In the genomic region with DNA sequence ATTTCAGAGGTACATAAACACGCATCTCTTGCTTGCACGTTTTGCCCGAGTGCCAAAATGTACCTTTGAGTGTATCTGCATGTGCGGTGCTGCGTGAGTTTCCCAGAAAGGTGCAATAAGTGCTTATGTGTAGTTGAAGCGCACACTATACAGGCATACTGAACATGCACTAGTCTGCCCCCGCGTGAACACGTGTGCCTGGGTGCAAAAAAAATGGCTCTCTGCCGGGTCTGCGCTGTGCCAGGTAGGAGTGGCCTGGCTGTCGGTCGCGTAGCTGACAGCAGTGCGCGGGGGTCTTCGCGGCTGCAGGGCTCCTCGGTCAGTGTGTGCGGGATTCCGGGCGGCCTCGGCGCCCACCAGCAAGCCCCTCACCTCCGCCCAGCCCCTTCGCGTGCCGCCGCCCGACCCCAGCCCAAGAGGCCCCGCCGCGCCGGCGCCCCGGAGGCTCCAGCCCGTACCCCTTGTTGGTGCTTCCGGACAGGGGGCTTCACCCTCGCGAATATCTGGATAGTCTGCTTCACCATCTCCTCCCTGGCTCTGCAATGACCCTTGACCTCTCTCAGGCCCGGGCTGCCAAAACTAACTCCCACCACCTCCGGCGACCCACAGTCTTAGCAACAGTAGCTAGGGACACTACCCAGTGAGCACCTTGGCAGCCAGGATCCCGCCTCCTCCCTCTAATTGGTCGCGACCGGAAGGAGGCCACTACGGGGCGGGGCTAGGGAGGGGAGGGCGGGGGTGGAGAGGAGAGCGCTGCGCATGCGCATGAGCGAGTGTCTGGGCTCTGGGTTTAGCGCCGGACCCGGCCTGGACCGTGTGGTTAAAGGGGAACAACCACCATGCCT, we compare ENCODE assay signal across 8 cellular contexts. TPM values are rescaled to one million over a fixed set of nuclear protein-coding genes. Genes with fewer than 3 reads are reported as not detected.
DNase-seq lines count a peak whose midpoint lies in the region; ATAC-seq and TF ChIP-seq lines count a peak whose summit lies in the region.

A gene with protein sequence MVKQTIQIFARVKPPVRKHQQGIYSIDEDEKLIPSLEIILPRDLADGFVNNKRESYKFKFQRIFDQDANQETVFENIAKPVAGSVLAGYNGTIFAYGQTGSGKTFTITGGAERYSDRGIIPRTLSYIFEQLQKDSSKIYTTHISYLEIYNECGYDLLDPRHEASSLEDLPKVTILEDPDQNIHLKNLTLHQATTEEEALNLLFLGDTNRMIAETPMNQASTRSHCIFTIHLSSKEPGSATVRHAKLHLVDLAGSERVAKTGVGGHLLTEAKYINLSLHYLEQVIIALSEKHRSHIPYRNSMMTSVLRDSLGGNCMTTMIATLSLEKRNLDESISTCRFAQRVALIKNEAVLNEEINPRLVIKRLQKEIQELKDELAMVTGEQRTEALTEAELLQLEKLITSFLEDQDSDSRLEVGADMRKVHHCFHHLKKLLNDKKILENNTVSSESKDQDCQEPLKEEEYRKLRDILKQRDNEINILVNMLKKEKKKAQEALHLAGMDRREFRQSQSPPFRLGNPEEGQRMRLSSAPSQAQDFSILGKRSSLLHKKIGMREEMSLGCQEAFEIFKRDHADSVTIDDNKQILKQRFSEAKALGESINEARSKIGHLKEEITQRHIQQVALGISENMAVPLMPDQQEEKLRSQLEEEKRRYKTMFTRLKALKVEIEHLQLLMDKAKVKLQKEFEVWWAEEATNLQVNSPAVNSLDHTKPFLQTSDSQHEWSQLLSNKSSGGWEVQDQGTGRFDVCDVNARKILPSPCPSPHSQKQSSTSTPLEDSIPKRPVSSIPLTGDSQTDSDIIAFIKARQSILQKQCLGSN (minus strand): TSS at position 622 of the 845 bp plus-strand sequence. CDS start 98 bp downstream, at position 524.

- no peaks in the 10 kb centered on the region for H3K9me3 Mint-ChIP-seq in T-cell

- POLR2A ChIA-PET in HEK293 (lab: Yijun Ruan, JAX), result interaction anchor here (0.6 kb wide), 2 partner anchors 73 to 216 kb away, joined by 3 read pairs; no protein-coding TSS in a partner anchor
- POLR2A ChIA-PET in T-cell (lab: Charles Lee), result no interaction called here

- CTCF ChIA-PET in HEK293 (lab: Yijun Ruan, JAX) (interaction anchor here (0.7 to 1.2 kb wide), 2 partner anchors 363 to 1318 kb away, joined by 3 to 4 read pairs; no protein-coding TSS in a partner anchor), T-cell (lab: Charles Lee) (no interaction called here)

- H3K27me3 Mint-ChIP-seq in T-cell, result peaks cover 0 to 5% of the 10 kb centered on the region in 2 donors

- peak within 1 kb of the TSS; percentile 37 to 75 for H3K27ac Mint-ChIP-seq in T-cell

- intact Hi-C loops in ascending aorta (cut with DNase I) (loop anchor here (2.0 to 10.0 kb wide), 3 partner anchors 68 to 162 kb away; a partner anchor contains a TSS), right cardiac atrium (cut with DNase I) (no loop called here), prostate gland (cut with DNase I) (loop anchor here (10.0 kb wide), 1 partner anchor 70 kb away; a partner anchor contains a TSS), upper lobe of right lung (cut with DNase I) (no loop called here)

- H3K27me3 ChIP-seq in ascending aorta (no peaks in the 10 kb centered on the region), right cardiac atrium (ENCODE audit: control insufficient read depth, insufficient read depth) (no peaks in the 10 kb centered on the region), prostate gland (replicated peaks; ENCODE audit: insufficient read depth) (no peaks in the 10 kb centered on the region), upper lobe of right lung (no peaks in the 10 kb centered on the region)

- WGBS in right cardiac atrium, result 5% methylated on average over 58 of the region's 58 CpGs
- WGBS in prostate gland, result 3% methylated on average over 35 of the region's 58 CpGs

- H3K4me1 Mint-ChIP-seq in T-cell, result peaks cover 0 to 8% (median 2%) of the 10 kb centered on the region in 3 donors

- H3K9me3 ChIP-seq in HEK293 (ENCODE audit: control insufficient read depth, insufficient read depth, low read depth, low read length) (no peaks in the 10 kb centered on the region), ascending aorta (no peaks in the 10 kb centered on the region), right cardiac atrium (ENCODE audit: control insufficient read depth, low read length) (no peaks in the 10 kb centered on the region), prostate gland (no peaks in the 10 kb centered on the region), upper lobe of right lung (no peaks in the 10 kb centered on the region)

- H3K4me3 ChIP-seq in HEK293 (ENCODE audit: low read depth, low read length) (peak within 1 kb of the TSS; percentile 85), ascending aorta (peak within 1 kb of the TSS; percentile 56 to 95), right cardiac atrium (ENCODE audit: low read length) (peak within 1 kb of the TSS; percentile 72), prostate gland (peak within 1 kb of the TSS; percentile 51 to 70), upper lobe of right lung (peak within 1 kb of the TSS; percentile 65)

- peak within 1 kb of the TSS; percentile 90 to 93 (median 92) for H3K4me3 Mint-ChIP-seq in T-cell

- TF ChIP-seq POLR2A in prostate gland (IDR thresholded peaks at IDR 0.05), result no peak

- H3K36me3 Mint-ChIP-seq in T-cell, result no peaks in the 10 kb centered on the region

- ATAC-seq in T-cell (replicated peaks in 1 of 4) (peak; percentile 94 to 97 (median 96)), right cardiac atrium (peak; percentile 100), upper lobe of right lung (peak; percentile 100)

- peak; percentile 73 for DNase-seq in ELR (ENCODE audit: low read depth)
- peak; percentile 87 for DNase-seq in NAMALWA (ENCODE audit: low spot score)
- peak; percentile 49 to 83 (median 72) for DNase-seq in T-cell
- peak; percentile 64 to 95 for DNase-seq in ascending aorta (ENCODE audit: low spot score in 2 of 2)
- DNase-seq in right cardiac atrium, result peak; percentile 95 to 97 (median 97)
- peak; percentile 86 for DNase-seq in prostate gland (ENCODE audit: low spot score)
- DNase-seq in upper lobe of right lung, result peak; percentile 95

- H3K27ac ChIP-seq in HEK293 (ENCODE audit: extremely low read depth, low read depth, low read length) (no peak within 1 kb of the TSS; the same call in 1 of the 2 replicates), ascending aorta (peak within 1 kb of the TSS in 1 of 2 donors; percentile 27), right cardiac atrium (ENCODE audit: low read length) (no peak within 1 kb of the TSS), prostate gland (no peak within 1 kb of the TSS), upper lobe of right lung (peak within 1 kb of the TSS; percentile 45)

- H3K36me3 ChIP-seq in HEK293 (ENCODE audit: control insufficient read depth in 2 of 2, insufficient read depth in 1 of 2, low read length in 2 of 2) (no peaks in the 10 kb centered on the region), ascending aorta (no peaks in the 10 kb centered on the region), prostate gland (no peaks in the 10 kb centered on the region), upper lobe of right lung (no peaks in the 10 kb centered on the region)

- TF ChIP-seq CTCF in HEK293 (tag by site-specific recombination; IDR thresholded peaks at IDR 0.05) (peak; percentile 53; the same call in 1 of the 2 replicates), ascending aorta (IDR thresholded peaks at IDR 0.05) (no peak), prostate gland (IDR thresholded peaks at IDR 0.05) (peak in 1 of 4 experiments; percentile 19), upper lobe of right lung (IDR thresholded peaks at IDR 0.05) (no peak)

- H3K4me1 ChIP-seq in HEK293 (ENCODE audit: control insufficient read depth, insufficient read depth, low read length), result no peaks in the 10 kb centered on the region
- H3K4me1 ChIP-seq in ascending aorta, result peaks cover 0 to 4% of the 10 kb centered on the region in 2 donors
- H3K4me1 ChIP-seq in right cardiac atrium (ENCODE audit: control insufficient read depth, insufficient read depth, low read length), result no peaks in the 10 kb centered on the region
- no peaks in the 10 kb centered on the region for H3K4me1 ChIP-seq in prostate gland (replicated peaks)
- H3K4me1 ChIP-seq in upper lobe of right lung, result no peaks in the 10 kb centered on the region

TF ChIP-seq in HEK293, 187 proteins besides CTCF, POLR2A, EP300 and RAD21 (continues in another document):
- TF ChIP-seq, protein P1, sequence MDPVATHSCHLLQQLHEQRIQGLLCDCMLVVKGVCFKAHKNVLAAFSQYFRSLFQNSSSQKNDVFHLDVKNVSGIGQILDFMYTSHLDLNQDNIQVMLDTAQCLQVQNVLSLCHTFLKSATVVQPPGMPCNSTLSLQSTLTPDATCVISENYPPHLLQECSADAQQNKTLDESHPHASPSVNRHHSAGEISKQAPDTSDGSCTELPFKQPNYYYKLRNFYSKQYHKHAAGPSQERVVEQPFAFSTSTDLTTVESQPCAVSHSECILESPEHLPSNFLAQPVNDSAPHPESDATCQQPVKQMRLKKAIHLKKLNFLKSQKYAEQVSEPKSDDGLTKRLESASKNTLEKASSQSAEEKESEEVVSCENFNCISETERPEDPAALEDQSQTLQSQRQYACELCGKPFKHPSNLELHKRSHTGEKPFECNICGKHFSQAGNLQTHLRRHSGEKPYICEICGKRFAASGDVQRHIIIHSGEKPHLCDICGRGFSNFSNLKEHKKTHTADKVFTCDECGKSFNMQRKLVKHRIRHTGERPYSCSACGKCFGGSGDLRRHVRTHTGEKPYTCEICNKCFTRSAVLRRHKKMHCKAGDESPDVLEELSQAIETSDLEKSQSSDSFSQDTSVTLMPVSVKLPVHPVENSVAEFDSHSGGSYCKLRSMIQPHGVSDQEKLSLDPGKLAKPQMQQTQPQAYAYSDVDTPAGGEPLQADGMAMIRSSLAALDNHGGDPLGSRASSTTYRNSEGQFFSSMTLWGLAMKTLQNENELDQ (tag by site-specific recombination; IDR thresholded peaks at IDR 0.05; ENCODE audit: low read depth), result no peak
- TF ChIP-seq OSR2 (tag by site-specific recombination; IDR thresholded peaks at IDR 0.05) (peak; percentile 29; the same call in 1 of the 2 replicates), ZNF37A (tag by site-specific recombination; IDR thresholded peaks at IDR 0.05) (no peak)
- TF ChIP-seq, protein P2, sequence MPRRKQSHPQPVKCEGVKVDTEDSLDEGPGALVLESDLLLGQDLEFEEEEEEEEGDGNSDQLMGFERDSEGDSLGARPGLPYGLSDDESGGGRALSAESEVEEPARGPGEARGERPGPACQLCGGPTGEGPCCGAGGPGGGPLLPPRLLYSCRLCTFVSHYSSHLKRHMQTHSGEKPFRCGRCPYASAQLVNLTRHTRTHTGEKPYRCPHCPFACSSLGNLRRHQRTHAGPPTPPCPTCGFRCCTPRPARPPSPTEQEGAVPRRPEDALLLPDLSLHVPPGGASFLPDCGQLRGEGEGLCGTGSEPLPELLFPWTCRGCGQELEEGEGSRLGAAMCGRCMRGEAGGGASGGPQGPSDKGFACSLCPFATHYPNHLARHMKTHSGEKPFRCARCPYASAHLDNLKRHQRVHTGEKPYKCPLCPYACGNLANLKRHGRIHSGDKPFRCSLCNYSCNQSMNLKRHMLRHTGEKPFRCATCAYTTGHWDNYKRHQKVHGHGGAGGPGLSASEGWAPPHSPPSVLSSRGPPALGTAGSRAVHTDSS (tag by site-specific recombination; IDR thresholded peaks at IDR 0.05), result no peak

RNA-seq across cellular contexts. Expression of the gene that starts here (rescaled TPM):
- total RNA-seq in T-cell, result under 1 TPM in 1 of 5 donors, not detected in 4; 0.53 TPM
- 0.43 TPM for total RNA-seq in ascending aorta
- total RNA-seq in right cardiac atrium, result 1 to 10 TPM in 1 of 4 donors, under 1 TPM in 3; 0.25 to 1.4 (median 0.43) TPM
- 0.43 TPM for polyA plus RNA-seq in right cardiac atrium
- total RNA-seq in prostate gland, result under 1 TPM; 0.09 to 0.97 TPM
- total RNA-seq in upper lobe of right lung, result 0.49 TPM

Comparison
In these comparisons a context has a peak if more than half of its experiments do, and no peak if none do; other contexts are left out.
1. Peak in DNase-seq and ATAC-seq in T-cell; RNA of the gene not detected or under 1 TPM.
2. Peak in DNase-seq and H3K4me3 ChIP-seq in ascending aorta; RNA of the gene not detected or under 1 TPM.
3. Peak in DNase-seq and H3K4me3 ChIP-seq in prostate gland; RNA of the gene not detected or under 1 TPM.
4. Peak in DNase-seq, ATAC-seq, H3K4me3 ChIP-seq and H3K27ac ChIP-seq in upper lobe of right lung; RNA of the gene not detected or under 1 TPM.
5. intact Hi-C loops: an anchor here in ascending aorta (2.0 to 10.0 kb wide) and prostate gland (10.0 kb wide); none called in right cardiac atrium and upper lobe of right lung.